Comparison of ENCODE assay signal across 17 cellular contexts in the genomic region with DNA sequence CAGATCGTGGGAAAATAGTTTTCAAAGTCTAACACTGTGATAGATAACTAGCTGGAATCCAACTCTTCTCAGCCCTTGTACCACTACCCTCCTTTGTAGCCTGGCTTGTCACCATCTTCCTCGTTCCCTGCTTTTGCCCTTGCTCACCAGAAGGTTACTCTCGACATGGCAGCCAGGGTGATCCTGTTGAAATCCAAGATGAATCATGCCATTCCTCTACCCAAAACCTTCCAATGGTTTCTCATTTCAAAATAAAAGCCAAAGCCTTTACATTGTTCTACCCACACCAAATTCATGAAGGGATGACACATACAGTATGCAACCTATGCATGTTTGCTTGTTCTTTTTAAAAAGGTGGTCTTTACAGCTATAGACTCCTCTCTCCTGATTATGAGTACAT. TPM values are rescaled to one million over a fixed set of nuclear protein-coding genes. Genes with fewer than 3 reads are reported as not detected.
DNase-seq lines count a peak whose midpoint lies in the region; ATAC-seq, FAIRE-seq and TF ChIP-seq lines count a peak whose summit lies in the region.
"Had no signal": no experiment of that assay in that cellular context is flagged by ENCODE, and none has a peak within 500 bp of the region (broad histone marks: within the 10 kb centered on the region; RNA-seq: fewer than 3 reads in every experiment).

No MANE protein-coding gene starts in this region.

- intact Hi-C loops in posterior cingulate gyrus (cut with DNase I) = no loop called here
- intact Hi-C loops in uterus (cut with DNase I; ENCODE audit: low total_unique reads) = no loop called here

- no peaks in the 10 kb centered on the region for H3K79me2 ChIP-seq in GM23338 (replicated peaks; ENCODE audit: insufficient read depth)
- H3K79me2 ChIP-seq in keratinocyte (ENCODE audit: control insufficient read depth, insufficient read depth, low read length) = no peaks in the 10 kb centered on the region

- FAIRE-seq in keratinocyte (lab: Jason Lieb, UNC) = peak; percentile 55

- in situ Hi-C loops in brain microvascular endothelial cell (cut with HindIII; ENCODE audit: low pct_ligation_motif_present, low sequenced_read_pairs) = no loop called here

- H3K4me2 ChIP-seq in GM23338 (no peak overlapping the region), keratinocyte (ENCODE audit: control insufficient read depth, extremely low read depth, insufficient read depth, low read depth, low read length) (no peak overlapping the region)
- H3K4me2 ChIP-seq: BLaER1, KMS-11 had no signal

- H3K27ac ChIP-seq in GM23338 (ENCODE audit: low read depth) = no peak overlapping the region
- H3K27ac ChIP-seq in brain microvascular endothelial cell = no peak overlapping the region
- H3K27ac ChIP-seq in keratinocyte (ENCODE audit: control insufficient read depth, insufficient read depth, low read length) = no peak overlapping the region
- H3K27ac ChIP-seq in uterus = no peak overlapping the region
- H3K27ac ChIP-seq: BLaER1, esophagus squamous epithelium, KMS-11, WERI-Rb-1 had no signal

- dilution Hi-C loops in keratinocyte (cut with MboI; ENCODE audit: extremely low pct_ligation_motif_present, low sequenced_read_pairs) = no loop called here

- H3F3A ChIP-seq in GM23338 (replicated peaks; ENCODE audit: low read depth) = no peaks in the 10 kb centered on the region

- H3K4me1 ChIP-seq in GM23338 (ENCODE audit: insufficient read depth) = no peaks in the 10 kb centered on the region
- no peaks in the 10 kb centered on the region for H3K4me1 ChIP-seq in keratinocyte (ENCODE audit: control insufficient read depth, extremely low read depth, insufficient read depth, low read length)
- H3K4me1 ChIP-seq in uterus = no peaks in the 10 kb centered on the region
- H3K4me1 ChIP-seq: BLaER1, esophagus squamous epithelium had no signal

- H4K20me1 ChIP-seq in GM23338 (replicated peaks; ENCODE audit: insufficient read depth) (no peaks in the 10 kb centered on the region), keratinocyte (ENCODE audit: control insufficient read depth, extremely low read depth, insufficient read depth, low read length) (no peaks in the 10 kb centered on the region)
- H4K20me1 ChIP-seq: BLaER1 had no signal

- H3K27ac Mint-ChIP-seq in GM23338 = peak overlapping the region; percentile 57; the same call in 1 of the 2 replicates
- H3K27ac Mint-ChIP-seq: H9, nephron had no signal

- H3K4me3 ChIP-seq in GM23338 (no peak overlapping the region), brain microvascular endothelial cell (ENCODE audit: low read depth, low read length) (no peak overlapping the region), keratinocyte (ENCODE audit: control insufficient read depth in 2 of 3, extremely low read depth in 1 of 3, insufficient read depth in 2 of 3, low read depth in 1 of 3, low read length in 3 of 3) (no peak overlapping the region), uterus (no peak overlapping the region)
- H3K4me3 ChIP-seq: BLaER1, esophagus squamous epithelium had no signal

- DNase-seq in GM23338 (ENCODE audit: low spot score) (peak; percentile 21), NCI-H226 (peak; percentile 23), brain microvascular endothelial cell (peak; percentile 38), keratinocyte (ENCODE audit: low read depth, low spot score) (no peak), posterior cingulate gyrus (no peak), uterus (no peak), NCI-H2029 treated with DMSO at 0.1 percent for 48 hours (lab: John Stamatoyannopoulos, UW) (no peak)
- DNase-seq: cortex of kidney, esophagus squamous epithelium, H9, NCI-H524 treated with DMSO at 0.1 percent for 48 hours, substantia nigra, WERI-Rb-1 had no signal

- TF ChIP-seq POLR2A in uterus (IDR thresholded peaks at IDR 0.05) = no peak

- H3K9me1 ChIP-seq in keratinocyte (ENCODE audit: control insufficient read depth, extremely low read depth, insufficient read depth, low read length) = no peaks in the 10 kb centered on the region

- no peaks in the 10 kb centered on the region for H3K9me2 ChIP-seq in GM23338 (ENCODE audit: insufficient read depth)

- H3K27me3 Mint-ChIP-seq in GM23338 (ENCODE audit: insufficient read depth, low read depth, poor library complexity) = no peaks in the 10 kb centered on the region

- no peak overlapping the region for H2AFZ ChIP-seq in GM23338
- no peak overlapping the region for H2AFZ ChIP-seq in keratinocyte (ENCODE audit: control insufficient read depth, low read length)

- peaks cover 2% of the 10 kb centered on the region; the same call in 1 of the 3 replicates for H3K4me1 Mint-ChIP-seq in GM23338
- H3K4me1 Mint-ChIP-seq: H9, nephron had no signal

- no peak overlapping the region for H3K9ac ChIP-seq in keratinocyte (ENCODE audit: control insufficient read depth, extremely low read depth, insufficient read depth, low read length)
- H3K9ac ChIP-seq: BLaER1, KMS-11 had no signal

- ATAC-seq in GM23338 (0 out of 3 replicates have a peak, but pooled peaks have one; percentile 25), GM21825 (IDR thresholded peaks at IDR 0.05; ENCODE audit: unreplicated experiment) (no peak)

- H3K9me3 Mint-ChIP-seq in GM23338 = no peaks in the 10 kb centered on the region
- H3K9me3 Mint-ChIP-seq: H9, nephron had no signal

- H3K27me3 ChIP-seq in GM23338 (ENCODE audit: insufficient read depth) (no peaks in the 10 kb centered on the region), brain microvascular endothelial cell (replicated peaks) (no peaks in the 10 kb centered on the region), keratinocyte (ENCODE audit: control insufficient read depth, extremely low read depth, insufficient read depth, low read length) (no peaks in the 10 kb centered on the region), uterus (no peaks in the 10 kb centered on the region)
- H3K27me3 ChIP-seq: BLaER1, esophagus squamous epithelium had no signal

- TF ChIP-seq CTCF in GM23338 (conservative IDR thresholded peaks at IDR 0.05; ENCODE audit: low read depth in 2 of 2) = no peak
- TF ChIP-seq CTCF in brain microvascular endothelial cell (IDR thresholded peaks at IDR 0.05; ENCODE audit: low read depth, low read length, missing control alignments) = no peak
- TF ChIP-seq CTCF in keratinocyte (optimal IDR thresholded peaks at IDR 0.05 in 1 of 3, IDR thresholded peaks at IDR 0.05 in 1 of 3, conservative IDR thresholded peaks at IDR 0.05 in 1 of 3; ENCODE audit: extremely low read depth in 1 of 3, insufficient read depth in 2 of 3, low read length in 3 of 3) = no peak
- no peak for TF ChIP-seq CTCF in uterus (IDR thresholded peaks at IDR 0.05)

- H3K36me3 Mint-ChIP-seq in GM23338 (ENCODE audit: low read depth) = no peaks in the 10 kb centered on the region

- H3K9me3 ChIP-seq in keratinocyte (ENCODE audit: control insufficient read depth, low read depth, low read length) = no peaks in the 10 kb centered on the region
- H3K9me3 ChIP-seq in uterus = no peaks in the 10 kb centered on the region
- H3K9me3 ChIP-seq: BLaER1, esophagus squamous epithelium had no signal

- no peak overlapping the region for H3K4me3 Mint-ChIP-seq in GM23338
- H3K4me3 Mint-ChIP-seq: H9, nephron had no signal

- H3K36me3 ChIP-seq in GM23338 (ENCODE audit: insufficient read depth) (no peaks in the 10 kb centered on the region), brain microvascular endothelial cell (replicated peaks) (no peaks in the 10 kb centered on the region), keratinocyte (ENCODE audit: control insufficient read depth in 2 of 2, extremely low read depth in 1 of 2, insufficient read depth in 2 of 2, low read length in 2 of 2) (no peaks in the 10 kb centered on the region), uterus (no peaks in the 10 kb centered on the region)
- H3K36me3 ChIP-seq: BLaER1, esophagus squamous epithelium, WERI-Rb-1 had no signal

TF ChIP-seq in GM23338, 12 proteins besides CTCF, POLR2A, EP300 and RAD21:
- no peak for TF ChIP-seq STAT1 (IDR thresholded peaks at IDR 0.05; ENCODE audit: unreplicated experiment)
- TF ChIP-seq REST (IDR thresholded peaks at IDR 0.05; ENCODE audit: unreplicated experiment) = no peak
- TF ChIP-seq EZH2 (IDR thresholded peaks at IDR 0.05; ENCODE audit: low read depth, unreplicated experiment) = no peak
- TF ChIP-seq ZNF114 (CRISPR knock-in tag; IDR thresholded peaks at IDR 0.05) = no peak
- no peak for TF ChIP-seq ZNF331 (CRISPR knock-in tag; IDR thresholded peaks at IDR 0.05; ENCODE audit: low read depth)

RNA-seq across cellular contexts. Expression of gene STAT4, which starts 45.7 kb away (rescaled TPM):
- total RNA-seq in GM23338 (2014; rRNA removed; shearing (Covaris generic)) = 0.16 and 0.52 TPM in 2 replicates
- 0.30 and 0.86 TPM in 2 replicates for polyA plus RNA-seq in GM23338 (2016; fragmentation: Nextera tagmentation; extraction: Ambion mirVana)
- 1.6 to 3.3 TPM (median 2.0 TPM) in 3 replicates for polyA plus RNA-seq in keratinocyte
- 0.40 TPM for polyA plus RNA-seq in keratinocyte (2011; ENCODE audit: low read depth)
- polyA plus RNA-seq in keratinocyte (2011; cell fraction: cytosol; rRNA removed) = 1.8 and 3.0 TPM in 2 replicates
- 3.0 and 3.1 TPM in 2 replicates for polyA plus RNA-seq in keratinocyte (2011; cell fraction: nucleus; rRNA removed)
- polyA plus RNA-seq in keratinocyte (2012; ENCODE audit: low replicate concordance) = 0.80 and 0.92 TPM in 2 replicates
- 0.16 to 2.2 TPM (median 1.7 TPM) in 3 replicates for polyA minus RNA-seq in keratinocyte
- not detected for polyA minus RNA-seq in keratinocyte (2011; cell fraction: cytosol; rRNA and poly(A)+ RNA removed)
- polyA minus RNA-seq in keratinocyte (2011; cell fraction: nucleus; rRNA and poly(A)+ RNA removed) = 1.3 and 2.7 TPM in 2 replicates
- 1 to 10 TPM in 2 of 4 donors, under 1 TPM in 1, not detected in 1; 0.51 to 4.8 (median 2.3) TPM for total RNA-seq in uterus

Comparison
In these comparisons a context has a peak if more than half of its experiments do, and no peak if none do; other contexts are left out.
1. DNase-seq: peak in GM23338 (single experiment), NCI-H226 (single experiment) and brain microvascular endothelial cell (single experiment); none in keratinocyte (single experiment), posterior cingulate gyrus (0 of 10), uterus (0 of 2) and NCI-H2029 treated with DMSO at 0.1 percent for 48 hours (single experiment).